In the genomic region with DNA sequence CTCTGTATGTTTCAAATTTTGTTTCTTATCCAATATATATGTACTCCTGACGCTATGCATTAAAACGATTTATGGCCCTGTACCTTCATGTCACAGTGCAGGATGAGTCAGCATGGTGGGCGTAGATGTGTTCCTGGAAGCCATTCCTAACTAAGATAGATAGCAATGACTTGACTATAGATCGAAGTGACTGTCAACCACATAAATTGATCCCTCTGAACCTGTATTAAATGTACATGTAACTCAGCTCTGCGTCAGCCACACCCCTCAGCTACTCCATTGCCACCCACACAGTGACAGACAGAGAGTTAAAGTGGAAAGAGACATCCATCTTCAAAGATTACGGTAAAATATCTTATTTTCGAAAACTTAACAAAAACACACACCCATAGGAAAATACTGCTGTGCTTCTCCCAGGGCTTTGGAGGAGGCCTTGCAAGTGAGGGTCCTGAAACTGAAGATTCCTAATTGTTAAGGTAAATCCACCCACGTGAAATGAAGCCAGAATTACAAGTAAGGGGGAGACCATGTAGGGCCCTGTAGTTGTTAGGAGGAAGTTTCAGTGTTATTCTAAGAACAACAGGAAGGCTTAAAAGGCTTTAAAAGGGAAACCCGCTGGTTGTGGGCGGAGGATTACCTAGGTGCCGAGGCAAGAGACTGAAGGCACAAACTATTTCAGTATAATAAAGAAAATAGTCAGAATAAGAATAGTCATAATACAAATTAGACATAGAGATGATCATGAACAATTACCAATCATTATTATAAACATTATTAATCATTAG, we compare ENCODE assay signal across 1 cellular context.
TF ChIP-seq lines count a peak whose summit lies in the region.

No MANE protein-coding gene starts in this region.

TF ChIP-seq in H1, 55 proteins besides CTCF, POLR2A, EP300 and RAD21:
- TF ChIP-seq EGR1 (IDR thresholded peaks at IDR 0.05; ENCODE audit: borderline replicate concordance, low read depth, low read length): no peak
- no peak for TF ChIP-seq ZNF274 (IDR thresholded peaks at IDR 0.05; ENCODE audit: borderline replicate concordance, extremely low read depth, low read length)
- TF ChIP-seq, protein P1, sequence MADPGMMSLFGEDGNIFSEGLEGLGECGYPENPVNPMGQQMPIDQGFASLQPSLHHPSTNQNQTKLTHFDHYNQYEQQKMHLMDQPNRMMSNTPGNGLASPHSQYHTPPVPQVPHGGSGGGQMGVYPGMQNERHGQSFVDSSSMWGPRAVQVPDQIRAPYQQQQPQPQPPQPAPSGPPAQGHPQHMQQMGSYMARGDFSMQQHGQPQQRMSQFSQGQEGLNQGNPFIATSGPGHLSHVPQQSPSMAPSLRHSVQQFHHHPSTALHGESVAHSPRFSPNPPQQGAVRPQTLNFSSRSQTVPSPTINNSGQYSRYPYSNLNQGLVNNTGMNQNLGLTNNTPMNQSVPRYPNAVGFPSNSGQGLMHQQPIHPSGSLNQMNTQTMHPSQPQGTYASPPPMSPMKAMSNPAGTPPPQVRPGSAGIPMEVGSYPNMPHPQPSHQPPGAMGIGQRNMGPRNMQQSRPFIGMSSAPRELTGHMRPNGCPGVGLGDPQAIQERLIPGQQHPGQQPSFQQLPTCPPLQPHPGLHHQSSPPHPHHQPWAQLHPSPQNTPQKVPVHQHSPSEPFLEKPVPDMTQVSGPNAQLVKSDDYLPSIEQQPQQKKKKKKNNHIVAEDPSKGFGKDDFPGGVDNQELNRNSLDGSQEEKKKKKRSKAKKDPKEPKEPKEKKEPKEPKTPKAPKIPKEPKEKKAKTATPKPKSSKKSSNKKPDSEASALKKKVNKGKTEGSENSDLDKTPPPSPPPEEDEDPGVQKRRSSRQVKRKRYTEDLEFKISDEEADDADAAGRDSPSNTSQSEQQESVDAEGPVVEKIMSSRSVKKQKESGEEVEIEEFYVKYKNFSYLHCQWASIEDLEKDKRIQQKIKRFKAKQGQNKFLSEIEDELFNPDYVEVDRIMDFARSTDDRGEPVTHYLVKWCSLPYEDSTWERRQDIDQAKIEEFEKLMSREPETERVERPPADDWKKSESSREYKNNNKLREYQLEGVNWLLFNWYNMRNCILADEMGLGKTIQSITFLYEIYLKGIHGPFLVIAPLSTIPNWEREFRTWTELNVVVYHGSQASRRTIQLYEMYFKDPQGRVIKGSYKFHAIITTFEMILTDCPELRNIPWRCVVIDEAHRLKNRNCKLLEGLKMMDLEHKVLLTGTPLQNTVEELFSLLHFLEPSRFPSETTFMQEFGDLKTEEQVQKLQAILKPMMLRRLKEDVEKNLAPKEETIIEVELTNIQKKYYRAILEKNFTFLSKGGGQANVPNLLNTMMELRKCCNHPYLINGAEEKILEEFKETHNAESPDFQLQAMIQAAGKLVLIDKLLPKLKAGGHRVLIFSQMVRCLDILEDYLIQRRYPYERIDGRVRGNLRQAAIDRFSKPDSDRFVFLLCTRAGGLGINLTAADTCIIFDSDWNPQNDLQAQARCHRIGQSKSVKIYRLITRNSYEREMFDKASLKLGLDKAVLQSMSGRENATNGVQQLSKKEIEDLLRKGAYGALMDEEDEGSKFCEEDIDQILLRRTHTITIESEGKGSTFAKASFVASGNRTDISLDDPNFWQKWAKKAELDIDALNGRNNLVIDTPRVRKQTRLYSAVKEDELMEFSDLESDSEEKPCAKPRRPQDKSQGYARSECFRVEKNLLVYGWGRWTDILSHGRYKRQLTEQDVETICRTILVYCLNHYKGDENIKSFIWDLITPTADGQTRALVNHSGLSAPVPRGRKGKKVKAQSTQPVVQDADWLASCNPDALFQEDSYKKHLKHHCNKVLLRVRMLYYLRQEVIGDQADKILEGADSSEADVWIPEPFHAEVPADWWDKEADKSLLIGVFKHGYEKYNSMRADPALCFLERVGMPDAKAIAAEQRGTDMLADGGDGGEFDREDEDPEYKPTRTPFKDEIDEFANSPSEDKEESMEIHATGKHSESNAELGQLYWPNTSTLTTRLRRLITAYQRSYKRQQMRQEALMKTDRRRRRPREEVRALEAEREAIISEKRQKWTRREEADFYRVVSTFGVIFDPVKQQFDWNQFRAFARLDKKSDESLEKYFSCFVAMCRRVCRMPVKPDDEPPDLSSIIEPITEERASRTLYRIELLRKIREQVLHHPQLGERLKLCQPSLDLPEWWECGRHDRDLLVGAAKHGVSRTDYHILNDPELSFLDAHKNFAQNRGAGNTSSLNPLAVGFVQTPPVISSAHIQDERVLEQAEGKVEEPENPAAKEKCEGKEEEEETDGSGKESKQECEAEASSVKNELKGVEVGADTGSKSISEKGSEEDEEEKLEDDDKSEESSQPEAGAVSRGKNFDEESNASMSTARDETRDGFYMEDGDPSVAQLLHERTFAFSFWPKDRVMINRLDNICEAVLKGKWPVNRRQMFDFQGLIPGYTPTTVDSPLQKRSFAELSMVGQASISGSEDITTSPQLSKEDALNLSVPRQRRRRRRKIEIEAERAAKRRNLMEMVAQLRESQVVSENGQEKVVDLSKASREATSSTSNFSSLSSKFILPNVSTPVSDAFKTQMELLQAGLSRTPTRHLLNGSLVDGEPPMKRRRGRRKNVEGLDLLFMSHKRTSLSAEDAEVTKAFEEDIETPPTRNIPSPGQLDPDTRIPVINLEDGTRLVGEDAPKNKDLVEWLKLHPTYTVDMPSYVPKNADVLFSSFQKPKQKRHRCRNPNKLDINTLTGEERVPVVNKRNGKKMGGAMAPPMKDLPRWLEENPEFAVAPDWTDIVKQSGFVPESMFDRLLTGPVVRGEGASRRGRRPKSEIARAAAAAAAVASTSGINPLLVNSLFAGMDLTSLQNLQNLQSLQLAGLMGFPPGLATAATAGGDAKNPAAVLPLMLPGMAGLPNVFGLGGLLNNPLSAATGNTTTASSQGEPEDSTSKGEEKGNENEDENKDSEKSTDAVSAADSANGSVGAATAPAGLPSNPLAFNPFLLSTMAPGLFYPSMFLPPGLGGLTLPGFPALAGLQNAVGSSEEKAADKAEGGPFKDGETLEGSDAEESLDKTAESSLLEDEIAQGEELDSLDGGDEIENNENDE (IDR thresholded peaks at IDR 0.05; ENCODE audit: insufficient replicate concordance, low read length): no peak
- TF ChIP-seq BRCA1 (IDR thresholded peaks at IDR 0.05; ENCODE audit: low read depth, low read length): no peak
- TF ChIP-seq CEBPB (IDR thresholded peaks at IDR 0.05; ENCODE audit: low read depth, low read length): no peak
- TF ChIP-seq NRF1 (IDR thresholded peaks at IDR 0.05; ENCODE audit: low read depth, low read length): no peak
- no peak for TF ChIP-seq GTF2F1 (IDR thresholded peaks at IDR 0.05; ENCODE audit: borderline replicate concordance, low read depth, low read length)
- TF ChIP-seq, protein P2, sequence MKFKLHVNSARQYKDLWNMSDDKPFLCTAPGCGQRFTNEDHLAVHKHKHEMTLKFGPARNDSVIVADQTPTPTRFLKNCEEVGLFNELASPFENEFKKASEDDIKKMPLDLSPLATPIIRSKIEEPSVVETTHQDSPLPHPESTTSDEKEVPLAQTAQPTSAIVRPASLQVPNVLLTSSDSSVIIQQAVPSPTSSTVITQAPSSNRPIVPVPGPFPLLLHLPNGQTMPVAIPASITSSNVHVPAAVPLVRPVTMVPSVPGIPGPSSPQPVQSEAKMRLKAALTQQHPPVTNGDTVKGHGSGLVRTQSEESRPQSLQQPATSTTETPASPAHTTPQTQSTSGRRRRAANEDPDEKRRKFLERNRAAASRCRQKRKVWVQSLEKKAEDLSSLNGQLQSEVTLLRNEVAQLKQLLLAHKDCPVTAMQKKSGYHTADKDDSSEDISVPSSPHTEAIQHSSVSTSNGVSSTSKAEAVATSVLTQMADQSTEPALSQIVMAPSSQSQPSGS (IDR thresholded peaks at IDR 0.05; ENCODE audit: low read length): no peak
- no peak for TF ChIP-seq TAF1 (IDR thresholded peaks at IDR 0.05; ENCODE audit: low read depth, low read length)
- TF ChIP-seq CBX8 (IDR thresholded peaks at IDR 0.05; ENCODE audit: borderline replicate concordance, low read depth, low read length): no peak
- TF ChIP-seq SP4 (IDR thresholded peaks at IDR 0.05; ENCODE audit: low read length): no peak
- no peak for TF ChIP-seq PHF8 (conservative IDR thresholded peaks at IDR 0.05; ENCODE audit: low read depth, low read length)
- TF ChIP-seq ASH2L (IDR thresholded peaks at IDR 0.05; ENCODE audit: low read length): no peak
